27 cellular contexts compared by ENCODE assay signal in genomic region chr12:79063258-79063657, GRCh38.
DNase-seq lines count a peak whose midpoint lies in the region; ATAC-seq, FAIRE-seq and TF ChIP-seq lines count a peak whose summit lies in the region.
"Had no signal": no experiment of that assay in that cellular context is flagged by ENCODE, and none has a peak within 500 bp of the region (broad histone marks: within the 10 kb centered on the region; RNA-seq: fewer than 3 reads in every experiment).

No MANE protein-coding gene starts in this region.

- H3K9me3 ChIP-seq in astrocyte (ENCODE audit: insufficient read depth, low read depth, low read length) (no peaks in the 10 kb centered on the region), endodermal cell (ENCODE audit: control insufficient read depth, low read length) (no peaks in the 10 kb centered on the region)
- H3K9me3 ChIP-seq: heart right ventricle, left lung, pancreas, transverse colon had no signal

- peak; percentile 74 for DNase-seq in HT-29 (ENCODE audit: low spot score)
- peak; percentile 44 for DNase-seq in astrocyte (ENCODE audit: low read depth)
- DNase-seq in glomerular endothelial cell (ENCODE audit: extremely low read depth, low read depth, low spot score): peak; percentile 33
- peak; percentile 32 for DNase-seq in pulmonary artery endothelial cell (ENCODE audit: low read depth, low spot score)
- no peak for DNase-seq in endodermal cell
- DNase-seq in DMS53 (lab: John Stamatoyannopoulos, UW): no peak
- no peak for DNase-seq in effector memory CD8-positive, alpha-beta T cell
- DNase-seq in activated naive CD8-positive, alpha-beta T cell treated with anti-CD3 and anti-CD28 coated beads for 36 hours: no peak
- DNase-seq: activated CD4-positive, alpha-beta T cell treated with anti-CD3 and anti-CD28 coated beads for 4 hours; activated gamma-delta T cell treated with Interleukin-2 at 50 U/mL for 16 hours; activated T-cell treated with anti-CD3 and anti-CD28 coated beads, Interleukin-2, amount 50 U/mL, for 24 hours; CD4-positive, CD25-positive, alpha-beta regulatory T cell; cortex of kidney; heart right ventricle; left lung; NCI-H1417; NCI-H446 treated with DMSO at 0.1 percent for 48 hours; pancreas; SIG-M5; transverse colon had no signal

- H3K4me3 ChIP-seq in astrocyte (ENCODE audit: insufficient read depth, low read depth, low read length) (no peak overlapping the region), endodermal cell (ENCODE audit: low read length) (no peak overlapping the region)
- H3K4me3 ChIP-seq: cardiac muscle cell, heart right ventricle, left lung, pancreas, transverse colon had no signal

- H3K36me3 ChIP-seq in astrocyte (ENCODE audit: insufficient read depth, low read length) (no peaks in the 10 kb centered on the region), endodermal cell (ENCODE audit: control insufficient read depth, insufficient read depth, low read length) (no peaks in the 10 kb centered on the region)
- H3K36me3 ChIP-seq: cardiac muscle cell, heart right ventricle, left lung, pancreas, transverse colon had no signal

- ATAC-seq in effector memory CD8-positive, alpha-beta T cell (replicated peaks): no peak
- ATAC-seq: heart right ventricle, left lung, pancreas, sciatic nerve had no signal

- no peaks in the 10 kb centered on the region for H3K27me3 ChIP-seq in astrocyte (ENCODE audit: insufficient read depth, low read length)
- H3K27me3 ChIP-seq in endodermal cell (ENCODE audit: control insufficient read depth, insufficient read depth, low read length, poor library complexity, severe bottlenecking): no peaks in the 10 kb centered on the region
- H3K27me3 ChIP-seq: cardiac muscle cell, heart right ventricle, left lung, pancreas, transverse colon had no signal

- no peaks in the 10 kb centered on the region for H4K20me1 ChIP-seq in astrocyte (ENCODE audit: insufficient read depth, low read length)

- no peaks in the 10 kb centered on the region for H3K36me3 Mint-ChIP-seq in astrocyte (ENCODE audit: low read depth, unreplicated experiment)
- H3K36me3 Mint-ChIP-seq in endodermal cell (ENCODE audit: low read depth): no peaks in the 10 kb centered on the region
- H3K36me3 Mint-ChIP-seq in effector memory CD8-positive, alpha-beta T cell (ENCODE audit: insufficient read depth): no peaks in the 10 kb centered on the region
- H3K36me3 Mint-ChIP-seq in activated naive CD8-positive, alpha-beta T cell treated with anti-CD3 and anti-CD28 coated beads for 36 hours: no peaks in the 10 kb centered on the region
- H3K36me3 Mint-ChIP-seq: CD4-positive, CD25-positive, alpha-beta regulatory T cell; IgD-negative memory B cell; mesothelial cell of epicardium had no signal

- H3K4me3 Mint-ChIP-seq in astrocyte (ENCODE audit: unreplicated experiment) (no peak overlapping the region), endodermal cell (no peak overlapping the region)
- no peak overlapping the region for H3K4me3 Mint-ChIP-seq in effector memory CD8-positive, alpha-beta T cell
- no peak overlapping the region for H3K4me3 Mint-ChIP-seq in activated naive CD8-positive, alpha-beta T cell treated with anti-CD3 and anti-CD28 coated beads for 36 hours
- H3K4me3 Mint-ChIP-seq: activated T-cell treated with anti-CD3 and anti-CD28 coated beads, Interleukin-2, amount 50 U/mL, for 24 hours; CD4-positive, CD25-positive, alpha-beta regulatory T cell; IgD-negative memory B cell; mesothelial cell of epicardium; nephron; T-helper 1 cell treated with Interleukin-12 subunit alpha and Interleukin-12 subunit beta and Interleukin-4 antibody, amounts not matched to agents 30 μg/mL and 1 μg/mL, for 36 hours had no signal

- FAIRE-seq in astrocyte (lab: Jason Lieb, UNC): no peak
- FAIRE-seq: GM19239, pancreas had no signal

- H3K27ac Mint-ChIP-seq in astrocyte (ENCODE audit: unreplicated experiment) (peak overlapping the region; percentile 16), endodermal cell (no peak overlapping the region)
- no peak overlapping the region for H3K27ac Mint-ChIP-seq in effector memory CD8-positive, alpha-beta T cell
- H3K27ac Mint-ChIP-seq in activated naive CD8-positive, alpha-beta T cell treated with anti-CD3 and anti-CD28 coated beads for 36 hours: no peak overlapping the region
- H3K27ac Mint-ChIP-seq: activated T-cell treated with anti-CD3 and anti-CD28 coated beads, Interleukin-2, amount 50 U/mL, for 24 hours; CD4-positive, CD25-positive, alpha-beta regulatory T cell; IgD-negative memory B cell; mesothelial cell of epicardium; T-helper 1 cell treated with Interleukin-12 subunit alpha and Interleukin-12 subunit beta and Interleukin-4 antibody, amounts not matched to agents 30 μg/mL and 1 μg/mL, for 36 hours had no signal

- H3K79me2 ChIP-seq in astrocyte (ENCODE audit: insufficient read depth, low read length): no peaks in the 10 kb centered on the region

- H3K4me2 ChIP-seq in astrocyte (ENCODE audit: low read length): no peak overlapping the region

- H3K4me1 ChIP-seq in astrocyte (ENCODE audit: insufficient read depth, low read length) (peaks cover 4% of the 10 kb centered on the region), endodermal cell (ENCODE audit: control insufficient read depth, insufficient read depth, low read length) (no peaks in the 10 kb centered on the region)
- H3K4me1 ChIP-seq: heart right ventricle, left lung, pancreas, transverse colon had no signal

- H3K27me3 Mint-ChIP-seq in astrocyte (ENCODE audit: low read depth, unreplicated experiment) (no peaks in the 10 kb centered on the region), endodermal cell (ENCODE audit: insufficient read depth) (no peaks in the 10 kb centered on the region)
- H3K27me3 Mint-ChIP-seq in effector memory CD8-positive, alpha-beta T cell: no peaks in the 10 kb centered on the region
- H3K27me3 Mint-ChIP-seq in activated naive CD8-positive, alpha-beta T cell treated with anti-CD3 and anti-CD28 coated beads for 36 hours: no peaks in the 10 kb centered on the region
- H3K27me3 Mint-ChIP-seq: activated T-cell treated with anti-CD3 and anti-CD28 coated beads, Interleukin-2, amount 50 U/mL, for 24 hours; CD4-positive, CD25-positive, alpha-beta regulatory T cell; IgD-negative memory B cell had no signal

- TF ChIP-seq CTCF in astrocyte (IDR thresholded peaks at IDR 0.05; ENCODE audit: insufficient read depth, low read depth, low read length): no peak
- no peak for TF ChIP-seq CTCF in endodermal cell (conservative IDR thresholded peaks at IDR 0.05)

- H2AFZ ChIP-seq in astrocyte (ENCODE audit: low read depth, low read length): no peak overlapping the region

- H3K9ac ChIP-seq in astrocyte (ENCODE audit: low read length) (no peak overlapping the region), endodermal cell (ENCODE audit: extremely low read depth, low read length, poor library complexity, severe bottlenecking) (no peak overlapping the region)

- WGBS in endodermal cell (ENCODE audit: insufficient coverage in 1 of 2, insufficient read length in 1 of 2), 2 experiments: 87% methylated on average over 1 of the region's 1 CpG; no CpG with 5 or more reads in 1 of the 2 experiments

- H3K9me3 Mint-ChIP-seq in astrocyte (ENCODE audit: unreplicated experiment): no peaks in the 10 kb centered on the region
- H3K9me3 Mint-ChIP-seq in endodermal cell: no peaks in the 10 kb centered on the region
- H3K9me3 Mint-ChIP-seq in effector memory CD8-positive, alpha-beta T cell: peaks cover 0 to 2% of the 10 kb centered on the region in 2 donors
- H3K9me3 Mint-ChIP-seq in activated naive CD8-positive, alpha-beta T cell treated with anti-CD3 and anti-CD28 coated beads for 36 hours: no peaks in the 10 kb centered on the region
- H3K9me3 Mint-ChIP-seq: mesothelial cell of epicardium; nephron; T-helper 1 cell treated with Interleukin-12 subunit alpha and Interleukin-12 subunit beta and Interleukin-4 antibody, amounts not matched to agents 30 μg/mL and 1 μg/mL, for 36 hours had no signal

- no peak overlapping the region for H3K27ac ChIP-seq in astrocyte (ENCODE audit: low read depth, low read length)
- H3K27ac ChIP-seq in endodermal cell (ENCODE audit: low read depth, low read length): no peak overlapping the region
- H3K27ac ChIP-seq: cardiac muscle cell, heart right ventricle, left lung, pancreas, transverse colon had no signal

- H3K4me1 Mint-ChIP-seq in astrocyte (ENCODE audit: low read depth, unreplicated experiment): peaks cover 28% of the 10 kb centered on the region
- peaks cover 6% of the 10 kb centered on the region for H3K4me1 Mint-ChIP-seq in endodermal cell
- H3K4me1 Mint-ChIP-seq in effector memory CD8-positive, alpha-beta T cell (ENCODE audit: low read depth in 2 of 2): no peaks in the 10 kb centered on the region
- H3K4me1 Mint-ChIP-seq in activated naive CD8-positive, alpha-beta T cell treated with anti-CD3 and anti-CD28 coated beads for 36 hours: no peaks in the 10 kb centered on the region
- H3K4me1 Mint-ChIP-seq: CD4-positive, CD25-positive, alpha-beta regulatory T cell; IgD-negative memory B cell had no signal

Comparison
In these comparisons a context has a peak if more than half of its experiments do, and no peak if none do; other contexts are left out.
1. DNase-seq: peak in HT-29 (single experiment), astrocyte (single experiment), glomerular endothelial cell (single experiment) and pulmonary artery endothelial cell (single experiment); none in endodermal cell (single experiment), DMS53 (single experiment), effector memory CD8-positive, alpha-beta T cell (0 of 3) and activated naive CD8-positive, alpha-beta T cell treated with anti-CD3 and anti-CD28 coated beads for 36 hours (single experiment).